Comparison of ENCODE assay signal across 8 cellular contexts in genomic region chrX:119468186-119468929, GRCh38. TPM values are rescaled to one million over a fixed set of nuclear protein-coding genes. Genes with fewer than 3 reads are reported as not detected.
DNase-seq lines count a peak whose midpoint lies in the region; ATAC-seq, FAIRE-seq and TF ChIP-seq lines count a peak whose summit lies in the region.

TSS of gene SLC25A5 (plus strand) at chrX:119468444. CDS start at chrX:119468516, 72 bp downstream.

- FAIRE-seq in bronchial epithelial cell (lab: Jason Lieb, UNC): no peak

- H3K36me3 Mint-ChIP-seq in WTC11: peaks cover 19% of the 10 kb centered on the region

- BruUV-seq in A673 (replicated peaks; lab: Mats Ljungman, UMichigan): no TSS peak

- no peaks in the 10 kb centered on the region for H3K9me3 Mint-ChIP-seq in WTC11

- no peaks in the 10 kb centered on the region for H3K27me3 Mint-ChIP-seq in WTC11 (ENCODE audit: low read depth)

- H3K27me3 ChIP-seq in A673 (replicated peaks; ENCODE audit: insufficient read depth, low read depth, low read length, poor library complexity) (no peaks in the 10 kb centered on the region), bronchial epithelial cell (ENCODE audit: control insufficient read depth, insufficient read depth, low read length) (no peaks in the 10 kb centered on the region)

- peak within 1 kb of the TSS; percentile 84 for H3K4me3 ChIP-seq in A673 (ENCODE audit: low read depth, low read length, poor library complexity, severe bottlenecking)
- peak within 1 kb of the TSS; percentile 82 for H3K4me3 ChIP-seq in bronchial epithelial cell (ENCODE audit: low read depth, low read length)

- DNase-seq in A673 (ENCODE audit: low spot score) (peak; percentile 85), NCI-H2171 treated with DMSO at 0.1 percent for 48 hours (lab: John Stamatoyannopoulos, UW) (peak; percentile 74), WTC11 (ENCODE audit: low spot score) (peak; percentile 77), bronchial epithelial cell (ENCODE audit: low read depth) (peak; percentile 65), inferior parietal cortex (ENCODE audit: extremely low spot score) (peak; percentile 63)
- peak; percentile 62 to 71 for DNase-seq in stimulated activated CD4-positive, alpha-beta T cell treated with anti-CD3 and anti-CD28 coated beads, Interleukin-12 subunit alpha, Interleukin-12 subunit beta, amount 100 ng/mL, for 24 hours (ENCODE audit: low read depth in 2 of 2)

- CTCF ChIA-PET in A673 (lab: Charles Lee): interaction anchor here (0.6 kb wide), 1 partner anchor 137 kb away, joined by 11 read pairs; no protein-coding TSS in a partner anchor
- CTCF ChIA-PET in WTC11 (lab: Charles Lee): interaction anchor here (0.8 to 2.1 kb wide), 7 partner anchors 14 to 176 kb away, joined by 3 to 15 read pairs (median 4); no protein-coding TSS in a partner anchor

- POLR2A ChIA-PET in A673 (lab: Charles Lee; ENCODE audit: low non-redundant PET) (interaction anchor here (0.7 kb wide), 1 partner anchor 38 kb away, joined by 4 read pairs; no protein-coding TSS in a partner anchor), WTC11 (lab: Charles Lee) (interaction anchor here (0.6 to 1.0 kb wide), 9 partner anchors 13 to 323 kb away, joined by 3 to 8 read pairs (median 3); partner anchors contain the start of gene RPL39)

- H3K9me3 ChIP-seq in A673 (ENCODE audit: low read depth, low read length, poor library complexity, severe bottlenecking): no peaks in the 10 kb centered on the region

- H3K4me1 ChIP-seq in A673 (ENCODE audit: insufficient read depth, low read length, poor library complexity, severe bottlenecking): no peaks in the 10 kb centered on the region

- no peak for TF ChIP-seq CTCF in A673 (conservative IDR thresholded peaks at IDR 0.05; ENCODE audit: low read depth, low read length)
- TF ChIP-seq CTCF in WTC11 (IDR thresholded peaks at IDR 0.05): no peak
- TF ChIP-seq CTCF in bronchial epithelial cell (IDR thresholded peaks at IDR 0.05; ENCODE audit: insufficient read depth, low read length, severe bottlenecking): no peak

- 0 out of 2 replicates have a peak, but pooled peaks cover 5% of the 10 kb centered on the region for H3K4me1 Mint-ChIP-seq in WTC11

- peak within 1 kb of the TSS; percentile 89 for H3K27ac ChIP-seq in A673 (ENCODE audit: low read depth, low read length, poor library complexity, severe bottlenecking)

- peaks cover 18% of the 10 kb centered on the region for H3K36me3 ChIP-seq in A673 (ENCODE audit: insufficient read depth, low read length, poor library complexity, severe bottlenecking)
- H3K36me3 ChIP-seq in bronchial epithelial cell (ENCODE audit: control insufficient read depth, insufficient read depth, low read length): peaks cover 11% of the 10 kb centered on the region

- ATAC-seq in GM18861 (IDR thresholded peaks at IDR 0.05; ENCODE audit: unreplicated experiment): peak; percentile 77
- ATAC-seq in HG03095 (IDR thresholded peaks at IDR 0.05; ENCODE audit: unreplicated experiment): peak; percentile 88
- ATAC-seq in WTC11: peak; percentile 93

- intact Hi-C loops in A673 (cut with micrococcal nuclease; ENCODE audit: unreplicated experiment): no loop called here

- H3K4me3 Mint-ChIP-seq in WTC11: peak within 1 kb of the TSS; percentile 81

- peak within 1 kb of the TSS; percentile 86 for H3K27ac Mint-ChIP-seq in WTC11

TF ChIP-seq in WTC11, 78 proteins besides CTCF, POLR2A, EP300 and RAD21 (continues in another document):
- TF ChIP-seq TCF7 (CRISPR knock-in tag; IDR thresholded peaks at IDR 0.05; ENCODE audit: low read depth): no peak
- no peak for TF ChIP-seq ZNF138 (CRISPR knock-in tag; conservative IDR thresholded peaks at IDR 0.05)
- TF ChIP-seq ZNF281 (CRISPR knock-in tag; IDR thresholded peaks at IDR 0.05): peak; percentile 36
- TF ChIP-seq CBFB (CRISPR knock-in tag; IDR thresholded peaks at IDR 0.05; ENCODE audit: low read depth): no peak
- TF ChIP-seq USF2 (CRISPR knock-in tag; IDR thresholded peaks at IDR 0.05): peak; percentile 75
- peak; percentile 53 for TF ChIP-seq MAX (CRISPR knock-in tag; IDR thresholded peaks at IDR 0.05)
- TF ChIP-seq HMGA2 (CRISPR knock-in tag; IDR thresholded peaks at IDR 0.05): no peak
- no peak for TF ChIP-seq ATF2 (CRISPR knock-in tag; IDR thresholded peaks at IDR 0.05; ENCODE audit: borderline replicate concordance, low read depth)
- TF ChIP-seq SOX15 (CRISPR knock-in tag; IDR thresholded peaks at IDR 0.05): no peak
- TF ChIP-seq AR (CRISPR knock-in tag; IDR thresholded peaks at IDR 0.05): no peak
- TF ChIP-seq MYBL2 (CRISPR knock-in tag; IDR thresholded peaks at IDR 0.05): peak; percentile 72
- TF ChIP-seq SP1 (CRISPR knock-in tag; conservative IDR thresholded peaks at IDR 0.05): peak; percentile 77
- no peak for TF ChIP-seq ATF1 (CRISPR knock-in tag; IDR thresholded peaks at IDR 0.05)

RNA-seq across cellular contexts. Expression of gene SLC25A5, which starts in this region (rescaled TPM):
- total RNA-seq in A673 (2021): 360 and 368 TPM in 2 replicates
- total RNA-seq in WTC11 (2021): 573 to 595 TPM (median 584 TPM) in 3 replicates
- 486 and 551 TPM in 2 replicates for total RNA-seq in bronchial epithelial cell

Comparison
In these comparisons a context has a peak if more than half of its experiments do, and no peak if none do; other contexts are left out.
1. Peak in every context shown above with its lines: DNase-seq, ATAC-seq, H3K4me3 ChIP-seq and H3K27ac ChIP-seq.